Comparison of ENCODE assay signal across 11 cellular contexts in the genomic region with DNA sequence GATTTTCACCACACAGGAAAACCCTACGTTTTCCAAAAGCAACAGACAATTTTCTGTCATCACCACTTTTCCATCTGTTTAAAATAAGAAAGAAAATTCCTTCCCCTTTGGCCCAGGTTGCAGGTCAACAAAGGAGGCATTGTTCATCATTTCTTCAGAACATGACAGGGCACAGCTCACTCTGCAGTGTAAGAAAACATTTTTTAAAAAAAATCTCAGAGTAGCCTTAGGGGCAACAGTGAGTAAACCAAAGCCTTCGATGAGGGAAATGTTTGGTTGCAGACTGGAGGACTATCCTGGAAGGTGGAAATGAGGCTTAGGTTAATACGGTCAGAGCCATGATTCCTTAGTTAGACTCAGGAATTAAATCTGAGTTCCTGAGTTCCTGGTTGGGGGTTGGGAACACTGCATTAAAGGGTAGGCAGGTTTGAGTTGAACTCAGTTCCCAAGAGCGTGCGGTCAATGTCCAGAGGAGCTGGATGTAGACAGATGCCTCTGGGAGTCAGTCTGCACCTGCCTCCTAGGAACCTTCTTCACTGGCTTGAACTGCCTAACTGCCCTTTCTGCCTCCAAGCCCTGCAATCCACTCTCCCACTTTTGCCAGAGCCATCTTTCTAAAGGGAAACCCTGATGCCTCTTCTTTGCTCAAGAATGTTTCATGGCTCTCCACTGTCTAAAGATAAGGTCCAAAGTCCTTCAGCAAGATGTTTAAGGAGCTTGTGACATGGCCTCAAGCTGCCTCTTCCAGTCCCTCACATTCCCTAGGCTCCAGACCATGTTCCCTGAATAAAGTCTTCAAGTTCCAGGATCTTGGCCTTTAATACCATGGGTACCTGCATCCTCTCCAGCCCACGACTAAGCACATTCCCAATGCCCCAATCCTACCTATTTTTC. TPM values are rescaled to one million over a fixed set of nuclear protein-coding genes. Genes with fewer than 3 reads are reported as not detected.
DNase-seq lines count a peak whose midpoint lies in the region; ATAC-seq, FAIRE-seq and TF ChIP-seq lines count a peak whose summit lies in the region.
"Had no signal": no experiment of that assay in that cellular context is flagged by ENCODE, and none has a peak within 500 bp of the region (broad histone marks: within the 10 kb centered on the region; RNA-seq: fewer than 3 reads in every experiment).

No MANE protein-coding gene starts in this region.

- peaks cover 36 to 50% (median 42%) of the 10 kb centered on the region in 3 donors for H3K4me1 Mint-ChIP-seq in CD8-positive, alpha-beta memory T cell
- H3K4me1 Mint-ChIP-seq in natural killer cell, result peaks cover 38 to 42% of the 10 kb centered on the region in 2 donors

- peaks cover 32% of the 10 kb centered on the region for H3K4me1 ChIP-seq in CD8-positive, alpha-beta memory T cell (ENCODE audit: insufficient read depth, low read length)
- peaks cover 63% of the 10 kb centered on the region for H3K4me1 ChIP-seq in Karpas-422 (ENCODE audit: low read length)

- no peaks in the 10 kb centered on the region for H3K36me3 Mint-ChIP-seq in CD8-positive, alpha-beta memory T cell
- H3K36me3 Mint-ChIP-seq in natural killer cell, result no peaks in the 10 kb centered on the region

- H3K4me3 ChIP-seq in CD8-positive, alpha-beta memory T cell (ENCODE audit: low read length), result no peak overlapping the region
- H3K4me3 ChIP-seq in Karpas-422 (ENCODE audit: low read length), result no peak overlapping the region
- no peak overlapping the region for H3K4me3 ChIP-seq in bronchial epithelial cell (ENCODE audit: low read depth, low read length)

- no peaks in the 10 kb centered on the region for H3K36me3 ChIP-seq in CD8-positive, alpha-beta memory T cell (ENCODE audit: insufficient read depth, low read length)
- H3K36me3 ChIP-seq in Karpas-422 (ENCODE audit: insufficient read depth, low read length) (peaks cover 17% of the 10 kb centered on the region; the same call in 1 of the 2 replicates), bronchial epithelial cell (ENCODE audit: control insufficient read depth, insufficient read depth, low read length) (peaks cover 10% of the 10 kb centered on the region)
- H3K36me3 ChIP-seq: transverse colon had no signal

- no peak for TF ChIP-seq CTCF in bronchial epithelial cell (IDR thresholded peaks at IDR 0.05; ENCODE audit: insufficient read depth, low read length, severe bottlenecking)
- no peak for TF ChIP-seq CTCF in natural killer cell (IDR thresholded peaks at IDR 0.05)

- H3K27ac ChIP-seq in CD8-positive, alpha-beta memory T cell (ENCODE audit: low read depth, low read length), result no peak overlapping the region
- H3K27ac ChIP-seq in Karpas-422 (ENCODE audit: low read length), result no peak overlapping the region
- H3K27ac ChIP-seq: KMS-11 had no signal

- H3K4me2 ChIP-seq in Karpas-422 (ENCODE audit: low read depth, low read length, poor library complexity, severe bottlenecking), result peak overlapping the region; percentile 71

- H3K4me3 Mint-ChIP-seq in CD8-positive, alpha-beta memory T cell, result peak overlapping the region in 5 of 7 donors; percentile 23 to 90 (median 71)
- peak overlapping the region; percentile 77 for H3K4me3 Mint-ChIP-seq in natural killer cell

- no peaks in the 10 kb centered on the region for H3K9me3 ChIP-seq in CD8-positive, alpha-beta memory T cell (ENCODE audit: low read length)
- H3K9me3 ChIP-seq in Karpas-422 (ENCODE audit: low read length), result no peaks in the 10 kb centered on the region
- H3K9me3 ChIP-seq: transverse colon had no signal

- no peaks in the 10 kb centered on the region; the same call in 1 of the 2 replicates for H4K20me1 ChIP-seq in Karpas-422 (ENCODE audit: insufficient read depth, low read depth, low read length)

- intact Hi-C loops in natural killer cell (cut with micrococcal nuclease), result loop anchor here (10.0 kb wide), 1 partner anchor 538 kb away; the partner anchor contains the start of gene OPA1

- H3K27ac Mint-ChIP-seq in CD8-positive, alpha-beta memory T cell, result peak overlapping the region in 2 of 8 donors; percentile 51 to 65
- H3K27ac Mint-ChIP-seq in natural killer cell, result peak overlapping the region; percentile 74 to 82

- ATAC-seq in natural killer cell (no peak), GM18502 (IDR thresholded peaks at IDR 0.05; ENCODE audit: poor library complexity, unreplicated experiment) (no peak)
- no peak for ATAC-seq in stimulated activated naive CD8-positive, alpha-beta T cell treated with anti-CD3 and anti-CD28 coated beads, Interleukin-15, Interleukin-2, amounts not matched to agents 100 U/mL and 50 U/mL, for 24 hours

- no peak for FAIRE-seq in bronchial epithelial cell (lab: Jason Lieb, UNC)

- H3K79me2 ChIP-seq in Karpas-422 (ENCODE audit: low read length), result no peaks in the 10 kb centered on the region

- peaks cover 67 to 86% of the 10 kb centered on the region in 2 donors for H3K27me3 Mint-ChIP-seq in CD8-positive, alpha-beta memory T cell
- H3K27me3 Mint-ChIP-seq in natural killer cell (ENCODE audit: low read depth in 2 of 2), result peaks cover 57 to 72% of the 10 kb centered on the region in 2 donors

- CTCF ChIA-PET in CD8-positive, alpha-beta memory T cell (lab: Charles Lee), result no interaction called here

- POLR2A ChIA-PET in CD8-positive, alpha-beta memory T cell (lab: Charles Lee), result no interaction called here

- no peak overlapping the region for H3K9ac ChIP-seq in Karpas-422 (ENCODE audit: low read length)
- H3K9ac ChIP-seq: KMS-11 had no signal

- no peaks in the 10 kb centered on the region for H3K9me2 ChIP-seq in Karpas-422 (replicated peaks; ENCODE audit: insufficient read depth, low read length)

- H3K27me3 ChIP-seq in CD8-positive, alpha-beta memory T cell (ENCODE audit: insufficient read depth, low read length, poor library complexity, severe bottlenecking), result peaks cover 32% of the 10 kb centered on the region
- H3K27me3 ChIP-seq in Karpas-422 (ENCODE audit: low read length), result peaks cover 4% of the 10 kb centered on the region; the same call in 1 of the 2 replicates
- H3K27me3 ChIP-seq in bronchial epithelial cell (ENCODE audit: control insufficient read depth, insufficient read depth, low read length), result no peaks in the 10 kb centered on the region
- H3K27me3 ChIP-seq: transverse colon had no signal

- H3K9me3 Mint-ChIP-seq in CD8-positive, alpha-beta memory T cell, result peaks cover 0 to 4% (median 0%) of the 10 kb centered on the region in 5 donors
- H3K9me3 Mint-ChIP-seq in natural killer cell, result no peaks in the 10 kb centered on the region

- H2AFZ ChIP-seq in Karpas-422 (ENCODE audit: low read length), result no peak overlapping the region

- DNase-seq in CD8-positive, alpha-beta memory T cell, result no peak
- DNase-seq in Karpas-422, result no peak
- DNase-seq in bronchial epithelial cell (ENCODE audit: low read depth), result peak; percentile 91
- no peak for DNase-seq in natural killer cell
- no peak for DNase-seq in H4 (ENCODE audit: low spot score)
- no peak for DNase-seq in stimulated activated naive CD8-positive, alpha-beta T cell treated with anti-CD3 and anti-CD28 coated beads, Interleukin-15, Interleukin-2, amounts not matched to agents 100 U/mL and 50 U/mL, for 24 hours
- DNase-seq in GM03348 (ENCODE audit: low spot score), result no peak
- DNase-seq: DMS79, transverse colon had no signal

RNA-seq across cellular contexts. Expression of gene HES1, which starts 3.2 kb away (rescaled TPM):
- total RNA-seq in CD8-positive, alpha-beta memory T cell, result not detected
- not detected for polyA plus RNA-seq in CD8-positive, alpha-beta memory T cell
- total RNA-seq in Karpas-422 (2014; rRNA removed; shearing (Covaris generic); ENCODE audit: low replicate concordance), result 17.4 and 20.2 TPM in 2 replicates
- total RNA-seq in bronchial epithelial cell (46.6 and 87.8 TPM in 2 replicates), natural killer cell (1 to 10 TPM; 1.5 to 4.4 (median 2.2) TPM)
- 19.3 and 22.5 TPM in 2 replicates for total RNA-seq in H4 (2014; rRNA removed; shearing (Covaris generic))
